In genomic region chr3:9104121-9104520, GRCh38 we compare ENCODE assay signal across 1 cellular context.
TF ChIP-seq lines count a peak whose summit lies in the region.

No MANE protein-coding gene starts in this region.

TF ChIP-seq in K562, 482 proteins besides CTCF, POLR2A, EP300 and RAD21 (continued from another document):
- 0 out of 2 replicates have a peak, but pooled peaks have one; percentile 34 for TF ChIP-seq CEBPB (tag; IDR thresholded peaks at IDR 0.05)
- no peak for TF ChIP-seq ZNF764 (CRISPR knock-in tag; IDR thresholded peaks at IDR 0.05; ENCODE audit: low read depth)
- no peak for TF ChIP-seq MYBL2 (IDR thresholded peaks at IDR 0.05; ENCODE audit: low read depth)
- TF ChIP-seq MYBL2 (CRISPR knock-in tag; IDR thresholded peaks at IDR 0.05; ENCODE audit: borderline replicate concordance), result no peak
- no peak for TF ChIP-seq CEBPG (CRISPR knock-in tag; IDR thresholded peaks at IDR 0.05)
- peak in 1 of 2 experiments; percentile 48; a peak in 1 of 4 replicates for TF ChIP-seq CEBPG (tag; conservative IDR thresholded peaks at IDR 0.05 in 1 of 2, IDR thresholded peaks at IDR 0.05 in 1 of 2)
- TF ChIP-seq MEIS2 (IDR thresholded peaks at IDR 0.05; ENCODE audit: partially characterized antibody), result no peak
TF ChIP-seq in K562: peak in this region for 2.
